6 cellular contexts compared by ENCODE assay signal in genomic region chr2:95291222-95291621, GRCh38. TPM values are rescaled to one million over a fixed set of nuclear protein-coding genes. Genes with fewer than 3 reads are reported as not detected.
"Had no signal": no experiment of that assay in that cellular context is flagged by ENCODE, and none has a peak within 500 bp of the region (broad histone marks: within the 10 kb centered on the region; RNA-seq: fewer than 3 reads in every experiment).

No MANE protein-coding gene starts in this region.

- H3K27ac ChIP-seq: GM23248 had no signal

- H3K4me3 ChIP-seq: GM23248, HAP-1 had no signal

- ATAC-seq: HCT116 had no signal

- H2AFZ ChIP-seq: GM23248 had no signal

- H3K4me1 ChIP-seq: HAP-1 had no signal

- DNase-seq: GM23248, GOT3, H7, IMR-90 had no signal

- H3K9me3 ChIP-seq: HAP-1 had no signal

- H3K36me3 ChIP-seq: HAP-1 had no signal

RNA-seq across cellular contexts. Expression of gene PROM2, which starts 17.0 kb away (rescaled TPM):
- total RNA-seq: IMR-90 had no signal
